In the genomic region with DNA sequence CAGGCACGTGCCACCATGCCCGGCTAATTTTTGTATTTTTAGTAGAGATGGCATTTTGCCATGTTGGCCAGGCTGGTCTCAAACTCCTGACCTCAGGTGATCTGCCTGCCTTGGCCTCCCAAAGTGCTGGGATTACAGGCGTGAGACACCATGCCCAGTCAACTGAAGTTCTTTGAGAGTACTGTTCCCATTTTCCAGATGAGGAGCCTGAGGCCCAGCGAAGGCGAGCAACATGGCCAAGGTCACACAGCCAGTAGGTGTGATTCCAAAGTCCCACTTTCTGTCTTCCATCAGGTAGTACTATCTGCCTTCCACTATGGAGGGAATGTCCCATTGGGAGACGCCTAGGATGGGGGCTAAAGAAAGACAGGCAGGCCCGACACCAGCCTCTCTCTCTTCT, we compare ENCODE assay signal across 6 cellular contexts. TPM values are rescaled to one million over a fixed set of nuclear protein-coding genes. Genes with fewer than 3 reads are reported as not detected.
"Had no signal": no experiment of that assay in that cellular context is flagged by ENCODE, and none has a peak within 500 bp of the region (broad histone marks: within the 10 kb centered on the region; RNA-seq: fewer than 3 reads in every experiment).

No MANE protein-coding gene starts in this region.

RNA-seq across cellular contexts. Expression of a gene that starts 43.5 kb away (rescaled TPM):
- total RNA-seq: SJSA1 had no signal
- polyA plus RNA-seq: SK-N-SH had no signal

RNA-seq across cellular contexts. Expression of a gene that starts 49.2 kb away (rescaled TPM):
- total RNA-seq: M059J, PC-3, Peyer's patch, Right ventricle myocardium superior, SJSA1 had no signal
- polyA plus RNA-seq: SK-N-SH had no signal
